10 cellular contexts compared by ENCODE assay signal in genomic region chr5:143213231-143213850, GRCh38.
DNase-seq lines count a peak whose midpoint lies in the region; ATAC-seq and TF ChIP-seq lines count a peak whose summit lies in the region.
"Had no signal": no experiment of that assay in that cellular context is flagged by ENCODE, and none has a peak within 500 bp of the region (broad histone marks: within the 10 kb centered on the region; RNA-seq: fewer than 3 reads in every experiment).

No MANE protein-coding gene starts in this region.

- H3K23ac ChIP-seq in H9 (ENCODE audit: insufficient read length, low read depth, low read length), result no peak overlapping the region

- no peak for ATAC-seq in CD8-positive, alpha-beta T cell
- ATAC-seq in HG03135 (IDR thresholded peaks at IDR 0.05; ENCODE audit: unreplicated experiment), result no peak
- no peak for ATAC-seq in GM18517 (IDR thresholded peaks at IDR 0.05; ENCODE audit: unreplicated experiment)

- H3K27me3 Mint-ChIP-seq in CD8-positive, alpha-beta T cell (ENCODE audit: low read depth), result no peaks in the 10 kb centered on the region
- no peaks in the 10 kb centered on the region for H3K27me3 Mint-ChIP-seq in H9 (ENCODE audit: low read depth)

- no peaks in the 10 kb centered on the region for H3K79me1 ChIP-seq in H9 (ENCODE audit: insufficient read depth, low read depth, low read length, poor library complexity, severe bottlenecking)

- H2BK15ac ChIP-seq in H9 (ENCODE audit: low read depth, low read length), result no peak overlapping the region

- no peak overlapping the region for H3K18ac ChIP-seq in H9 (ENCODE audit: insufficient read length, low read depth, low read length)

- CTCF ChIA-PET in CD8-positive, alpha-beta T cell (lab: Charles Lee), result interaction anchor here (0.6 to 0.7 kb wide), 2 partner anchors 10 to 42 kb away, joined by 3 to 4 read pairs; no protein-coding TSS in a partner anchor

- no peak overlapping the region for H3K56ac ChIP-seq in H9 (ENCODE audit: insufficient read length, low read depth, low read length)

- no peak overlapping the region for H4K8ac ChIP-seq in H9 (replicated peaks; ENCODE audit: insufficient read length, low read depth, low read length)

- no peak overlapping the region for H3K4me2 ChIP-seq in H9 (ENCODE audit: insufficient read depth, insufficient read length, low read length)

- H2AFZ ChIP-seq in H9 (ENCODE audit: low read length), result no peak overlapping the region

- DNase-seq in CD8-positive, alpha-beta T cell, result no peak
- no peak for DNase-seq in H9
- peak; percentile 10 for DNase-seq in amniotic stem cell (lab: John Stamatoyannopoulos, UW)
- no peak for DNase-seq in COR-L47 (lab: John Stamatoyannopoulos, UW)
- DNase-seq in OCI-M2 (lab: John Stamatoyannopoulos, UW; ENCODE audit: unreplicated experiment), result no peak
- DNase-seq: activated effector memory CD4-positive, alpha-beta T cell treated with anti-CD3 and anti-CD28 coated beads, Interleukin-2, amount 50 U/mL, for 16 hours; RPMI8226 had no signal

- peaks cover 2% of the 10 kb centered on the region for H3K4me1 Mint-ChIP-seq in CD8-positive, alpha-beta T cell (ENCODE audit: low read depth)
- peaks cover 32% of the 10 kb centered on the region in 2 experiments for H3K4me1 Mint-ChIP-seq in H9

- H4K91ac ChIP-seq in H9 (ENCODE audit: insufficient read length, low read depth, low read length), result no peak overlapping the region

- H3K9ac ChIP-seq in H9 (ENCODE audit: extremely low read depth, insufficient read length, low read length), result no peak overlapping the region
- peak overlapping the region; percentile 2; the same call in 1 of the 2 replicates for H3K9ac ChIP-seq in iPS-20b (ENCODE audit: low read depth, low read length)

- no peak overlapping the region for H3K4me3 Mint-ChIP-seq in CD8-positive, alpha-beta T cell
- H3K4me3 Mint-ChIP-seq in H9, result peak overlapping the region; percentile 23 to 32; a peak in 3 of 5 replicates

- no peaks in the 10 kb centered on the region for H3K23me2 ChIP-seq in H9 (ENCODE audit: insufficient read length, low read depth, low read length, poor library complexity, severe bottlenecking)

- peak overlapping the region; percentile 41; the same call in 1 of the 2 replicates for H3K14ac ChIP-seq in H9 (ENCODE audit: insufficient read depth, low read length)

- POLR2A ChIA-PET in CD8-positive, alpha-beta T cell (lab: Charles Lee), result interaction anchor here (1.0 kb wide), 1 partner anchor 10 kb away, joined by 3 read pairs; no protein-coding TSS in a partner anchor

- H2BK20ac ChIP-seq in H9 (ENCODE audit: low read depth, low read length, poor library complexity, severe bottlenecking), result no peak overlapping the region

- H3K36me3 Mint-ChIP-seq in CD8-positive, alpha-beta T cell, result peaks cover 68% of the 10 kb centered on the region
- peaks cover 0 to 5% (median 0%) of the 10 kb centered on the region in 3 experiments; a peak in 5 of 7 replicates for H3K36me3 Mint-ChIP-seq in H9 (ENCODE audit: insufficient read depth in 1 of 3, low read depth in 3 of 3)

- H3K36me3 ChIP-seq in CD8-positive, alpha-beta T cell (ENCODE audit: insufficient read depth, low read length), result no peaks in the 10 kb centered on the region
- no peaks in the 10 kb centered on the region for H3K36me3 ChIP-seq in iPS-20b (ENCODE audit: insufficient read depth, low read depth, low read length)

- no peaks in the 10 kb centered on the region for H3K9me3 ChIP-seq in CD8-positive, alpha-beta T cell (ENCODE audit: low read length)
- H3K9me3 ChIP-seq in H9 (ENCODE audit: control insufficient read depth, low read depth, low read length), result no peaks in the 10 kb centered on the region
- no peaks in the 10 kb centered on the region for H3K9me3 ChIP-seq in iPS-20b (ENCODE audit: insufficient read depth, low read depth, low read length)

- TF ChIP-seq CTCF in CD8-positive, alpha-beta T cell (IDR thresholded peaks at IDR 0.05), result no peak
- TF ChIP-seq CTCF in H9 (conservative IDR thresholded peaks at IDR 0.05), result no peak

- H4K5ac ChIP-seq in H9 (ENCODE audit: insufficient read length, low read depth, low read length), result no peak overlapping the region

- peak overlapping the region; percentile 28 for H3K27ac Mint-ChIP-seq in CD8-positive, alpha-beta T cell
- peak overlapping the region in 2 of 3 experiments; percentile 63 to 76; a peak in 4 of 7 replicates for H3K27ac Mint-ChIP-seq in H9

- H3T11ph ChIP-seq in H9 (ENCODE audit: low read length), result no peak overlapping the region

- intact Hi-C loops in CD8-positive, alpha-beta T cell (cut with DNase I, micrococcal nuclease), result no loop called here

- no peak overlapping the region for H3K27ac ChIP-seq in CD8-positive, alpha-beta T cell (ENCODE audit: low read depth, low read length)
- H3K27ac ChIP-seq in H9 (ENCODE audit: insufficient read length, low read depth, low read length), result no peak overlapping the region
- H3K27ac ChIP-seq in iPS-20b (ENCODE audit: low read length), result peak overlapping the region; percentile 54

- no peak overlapping the region for H2BK120ac ChIP-seq in H9 (ENCODE audit: low read depth, low read length, poor library complexity, severe bottlenecking)

- H3K79me2 ChIP-seq in H9 (ENCODE audit: insufficient read depth, low read length), result no peaks in the 10 kb centered on the region

- H2AK5ac ChIP-seq in H9 (ENCODE audit: insufficient read length, low read length), result no peak overlapping the region

- H3K4me3 ChIP-seq in CD8-positive, alpha-beta T cell (ENCODE audit: low read depth, low read length), result no peak overlapping the region
- no peak overlapping the region for H3K4me3 ChIP-seq in iPS-20b (ENCODE audit: low read length)

- H3K27me3 ChIP-seq in CD8-positive, alpha-beta T cell (ENCODE audit: insufficient read depth, low read length), result no peaks in the 10 kb centered on the region
- H3K27me3 ChIP-seq in H9 (ENCODE audit: insufficient read depth, low read length) (no peaks in the 10 kb centered on the region), iPS-20b (ENCODE audit: insufficient read depth, low read length) (no peaks in the 10 kb centered on the region)

- no peak overlapping the region for H3K4ac ChIP-seq in H9 (ENCODE audit: low read depth, low read length)

- H3K9me3 Mint-ChIP-seq in CD8-positive, alpha-beta T cell, result no peaks in the 10 kb centered on the region
- H3K9me3 Mint-ChIP-seq in H9, result no peaks in the 10 kb centered on the region

- H3K4me1 ChIP-seq in CD8-positive, alpha-beta T cell (ENCODE audit: insufficient read depth, low read length), result no peaks in the 10 kb centered on the region
- H3K4me1 ChIP-seq in H9 (ENCODE audit: insufficient read depth, low read length) (peaks cover 3% of the 10 kb centered on the region; the same call in 1 of the 2 replicates), iPS-20b (ENCODE audit: insufficient read depth, low read length) (peaks cover 15% of the 10 kb centered on the region)

- WGBS in H9 (ENCODE audit: extremely low coverage, insufficient read length, low lambda C conversion rate), result no CpG with 5 or more reads among the region's 6 CpGs

- no peaks in the 10 kb centered on the region for H4K20me1 ChIP-seq in H9 (ENCODE audit: control insufficient read depth, insufficient read depth, insufficient read length)

- H2BK12ac ChIP-seq in H9 (ENCODE audit: insufficient read length, low read depth, low read length), result no peak overlapping the region

- H2BK5ac ChIP-seq in H9 (ENCODE audit: insufficient read length, low read length), result no peak overlapping the region
